1 cellular context compared by ENCODE assay signal in genomic region chr20:47150403-47151152, GRCh38.
TF ChIP-seq lines count a peak whose summit lies in the region.

No MANE protein-coding gene starts in this region.

TF ChIP-seq in HepG2, 621 proteins besides CTCF, POLR2A, EP300 and RAD21 (continued from another document and continues in another):
- TF ChIP-seq, protein P1, sequence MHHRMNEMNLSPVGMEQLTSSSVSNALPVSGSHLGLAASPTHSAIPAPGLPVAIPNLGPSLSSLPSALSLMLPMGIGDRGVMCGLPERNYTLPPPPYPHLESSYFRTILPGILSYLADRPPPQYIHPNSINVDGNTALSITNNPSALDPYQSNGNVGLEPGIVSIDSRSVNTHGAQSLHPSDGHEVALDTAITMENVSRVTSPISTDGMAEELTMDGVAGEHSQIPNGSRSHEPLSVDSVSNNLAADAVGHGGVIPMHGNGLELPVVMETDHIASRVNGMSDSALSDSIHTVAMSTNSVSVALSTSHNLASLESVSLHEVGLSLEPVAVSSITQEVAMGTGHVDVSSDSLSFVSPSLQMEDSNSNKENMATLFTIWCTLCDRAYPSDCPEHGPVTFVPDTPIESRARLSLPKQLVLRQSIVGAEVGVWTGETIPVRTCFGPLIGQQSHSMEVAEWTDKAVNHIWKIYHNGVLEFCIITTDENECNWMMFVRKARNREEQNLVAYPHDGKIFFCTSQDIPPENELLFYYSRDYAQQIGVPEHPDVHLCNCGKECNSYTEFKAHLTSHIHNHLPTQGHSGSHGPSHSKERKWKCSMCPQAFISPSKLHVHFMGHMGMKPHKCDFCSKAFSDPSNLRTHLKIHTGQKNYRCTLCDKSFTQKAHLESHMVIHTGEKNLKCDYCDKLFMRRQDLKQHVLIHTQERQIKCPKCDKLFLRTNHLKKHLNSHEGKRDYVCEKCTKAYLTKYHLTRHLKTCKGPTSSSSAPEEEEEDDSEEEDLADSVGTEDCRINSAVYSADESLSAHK (CRISPR knock-in tag; IDR thresholded peaks at IDR 0.05; ENCODE audit: borderline replicate concordance) = no peak; the same call in 1 of the 2 replicates
- TF ChIP-seq ATF6 (CRISPR knock-in tag; conservative IDR thresholded peaks at IDR 0.05) = no peak
- 0 out of 2 replicates have a peak, but pooled peaks have one; percentile 25 for TF ChIP-seq ZMYM3 (CRISPR knock-in tag; IDR thresholded peaks at IDR 0.05)
- no peak for TF ChIP-seq ZNF547 (CRISPR knock-in tag; IDR thresholded peaks at IDR 0.05)
- peak; percentile 66; the same call in 1 of the 2 replicates for TF ChIP-seq ZBTB25 (CRISPR knock-in tag; IDR thresholded peaks at IDR 0.05)
- TF ChIP-seq BCL6 (CRISPR knock-in tag; IDR thresholded peaks at IDR 0.05) = peak; percentile 20; the same call in 1 of the 2 replicates
- TF ChIP-seq RBFOX2 (IDR thresholded peaks at IDR 0.05; ENCODE audit: low read depth, low read length) = no peak
- TF ChIP-seq ZBTB14 (CRISPR knock-in tag; IDR thresholded peaks at IDR 0.05) = no peak
- 0 out of 2 replicates have a peak, but pooled peaks have one; percentile 51 for TF ChIP-seq NR2C2 (CRISPR knock-in tag; IDR thresholded peaks at IDR 0.05; ENCODE audit: borderline replicate concordance)
- TF ChIP-seq FOSL2 (CRISPR knock-in tag; IDR thresholded peaks at IDR 0.05) = peak; percentile 66
- no peak for TF ChIP-seq ZFP36L2 (CRISPR knock-in tag; IDR thresholded peaks at IDR 0.05)
- peak; percentile 29; the same call in 1 of the 2 replicates for TF ChIP-seq ZNF788 (CRISPR knock-in tag; IDR thresholded peaks at IDR 0.05; ENCODE audit: borderline replicate concordance)
- peak; percentile 84 for TF ChIP-seq SUZ12 (IDR thresholded peaks at IDR 0.05; ENCODE audit: low read depth, low read length)
- TF ChIP-seq MTF2 (CRISPR knock-in tag; IDR thresholded peaks at IDR 0.05; ENCODE audit: borderline replicate concordance) = no peak
- TF ChIP-seq ZNF691 (CRISPR knock-in tag; IDR thresholded peaks at IDR 0.05; ENCODE audit: borderline replicate concordance, low read depth) = peak; percentile 74; the same call in 1 of the 2 replicates
- TF ChIP-seq TOE1 (CRISPR knock-in tag; IDR thresholded peaks at IDR 0.05) = 0 out of 2 replicates have a peak, but pooled peaks have one; percentile 28
- peak; percentile 99 for TF ChIP-seq ZBTB33 (CRISPR knock-in tag; IDR thresholded peaks at IDR 0.05)
- TF ChIP-seq SP1 (IDR thresholded peaks at IDR 0.05) = no peak
- peak; percentile 92 for TF ChIP-seq SP1 (CRISPR knock-in tag; IDR thresholded peaks at IDR 0.05)
- TF ChIP-seq, protein P2, sequence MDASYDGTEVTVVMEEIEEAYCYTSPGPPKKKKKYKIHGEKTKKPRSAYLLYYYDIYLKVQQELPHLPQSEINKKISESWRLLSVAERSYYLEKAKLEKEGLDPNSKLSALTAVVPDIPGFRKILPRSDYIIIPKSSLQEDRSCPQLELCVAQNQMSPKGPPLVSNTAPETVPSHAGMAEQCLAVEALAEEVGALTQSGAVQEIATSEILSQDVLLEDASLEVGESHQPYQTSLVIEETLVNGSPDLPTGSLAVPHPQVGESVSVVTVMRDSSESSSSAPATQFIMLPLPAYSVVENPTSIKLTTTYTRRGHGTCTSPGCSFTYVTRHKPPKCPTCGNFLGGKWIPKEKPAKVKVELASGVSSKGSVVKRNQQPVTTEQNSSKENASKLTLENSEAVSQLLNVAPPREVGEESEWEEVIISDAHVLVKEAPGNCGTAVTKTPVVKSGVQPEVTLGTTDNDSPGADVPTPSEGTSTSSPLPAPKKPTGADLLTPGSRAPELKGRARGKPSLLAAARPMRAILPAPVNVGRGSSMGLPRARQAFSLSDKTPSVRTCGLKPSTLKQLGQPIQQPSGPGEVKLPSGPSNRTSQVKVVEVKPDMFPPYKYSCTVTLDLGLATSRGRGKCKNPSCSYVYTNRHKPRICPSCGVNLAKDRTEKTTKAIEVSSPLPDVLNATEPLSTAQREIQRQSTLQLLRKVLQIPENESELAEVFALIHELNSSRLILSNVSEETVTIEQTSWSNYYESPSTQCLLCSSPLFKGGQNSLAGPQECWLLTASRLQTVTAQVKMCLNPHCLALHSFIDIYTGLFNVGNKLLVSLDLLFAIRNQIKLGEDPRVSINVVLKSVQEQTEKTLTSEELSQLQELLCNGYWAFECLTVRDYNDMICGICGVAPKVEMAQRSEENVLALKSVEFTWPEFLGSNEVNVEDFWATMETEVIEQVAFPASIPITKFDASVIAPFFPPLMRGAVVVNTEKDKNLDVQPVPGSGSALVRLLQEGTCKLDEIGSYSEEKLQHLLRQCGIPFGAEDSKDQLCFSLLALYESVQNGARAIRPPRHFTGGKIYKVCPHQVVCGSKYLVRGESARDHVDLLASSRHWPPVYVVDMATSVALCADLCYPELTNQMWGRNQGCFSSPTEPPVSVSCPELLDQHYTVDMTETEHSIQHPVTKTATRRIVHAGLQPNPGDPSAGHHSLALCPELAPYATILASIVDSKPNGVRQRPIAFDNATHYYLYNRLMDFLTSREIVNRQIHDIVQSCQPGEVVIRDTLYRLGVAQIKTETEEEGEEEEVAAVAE (CRISPR knock-in tag; IDR thresholded peaks at IDR 0.05; ENCODE audit: borderline replicate concordance) = peak; percentile 67; the same call in 1 of the 2 replicates
- TF ChIP-seq HCFC1 (IDR thresholded peaks at IDR 0.05; ENCODE audit: low read depth, low read length) = peak; percentile 92
- no peak for TF ChIP-seq NR3C1 (CRISPR knock-in tag; IDR thresholded peaks at IDR 0.05)
- no peak for TF ChIP-seq PTBP1 (IDR thresholded peaks at IDR 0.05; ENCODE audit: low read depth, low read length, poor library complexity, severe bottlenecking)
- 0 out of 2 replicates have a peak, but pooled peaks have one; percentile 43 for TF ChIP-seq ZIK1 (CRISPR knock-in tag; IDR thresholded peaks at IDR 0.05; ENCODE audit: borderline replicate concordance, low read depth)
- TF ChIP-seq ZBTB20 (CRISPR knock-in tag; IDR thresholded peaks at IDR 0.05; ENCODE audit: borderline replicate concordance, low read depth) = no peak
- peak; percentile 65; the same call in 1 of the 2 replicates for TF ChIP-seq GATAD1 (CRISPR knock-in tag; IDR thresholded peaks at IDR 0.05)
- peak; percentile 57; the same call in 1 of the 2 replicates for TF ChIP-seq TSC22D2 (CRISPR knock-in tag; IDR thresholded peaks at IDR 0.05; ENCODE audit: borderline replicate concordance)
- TF ChIP-seq PATZ1 (CRISPR knock-in tag; IDR thresholded peaks at IDR 0.05) = peak; percentile 43; the same call in 1 of the 2 replicates
- TF ChIP-seq, protein P3, sequence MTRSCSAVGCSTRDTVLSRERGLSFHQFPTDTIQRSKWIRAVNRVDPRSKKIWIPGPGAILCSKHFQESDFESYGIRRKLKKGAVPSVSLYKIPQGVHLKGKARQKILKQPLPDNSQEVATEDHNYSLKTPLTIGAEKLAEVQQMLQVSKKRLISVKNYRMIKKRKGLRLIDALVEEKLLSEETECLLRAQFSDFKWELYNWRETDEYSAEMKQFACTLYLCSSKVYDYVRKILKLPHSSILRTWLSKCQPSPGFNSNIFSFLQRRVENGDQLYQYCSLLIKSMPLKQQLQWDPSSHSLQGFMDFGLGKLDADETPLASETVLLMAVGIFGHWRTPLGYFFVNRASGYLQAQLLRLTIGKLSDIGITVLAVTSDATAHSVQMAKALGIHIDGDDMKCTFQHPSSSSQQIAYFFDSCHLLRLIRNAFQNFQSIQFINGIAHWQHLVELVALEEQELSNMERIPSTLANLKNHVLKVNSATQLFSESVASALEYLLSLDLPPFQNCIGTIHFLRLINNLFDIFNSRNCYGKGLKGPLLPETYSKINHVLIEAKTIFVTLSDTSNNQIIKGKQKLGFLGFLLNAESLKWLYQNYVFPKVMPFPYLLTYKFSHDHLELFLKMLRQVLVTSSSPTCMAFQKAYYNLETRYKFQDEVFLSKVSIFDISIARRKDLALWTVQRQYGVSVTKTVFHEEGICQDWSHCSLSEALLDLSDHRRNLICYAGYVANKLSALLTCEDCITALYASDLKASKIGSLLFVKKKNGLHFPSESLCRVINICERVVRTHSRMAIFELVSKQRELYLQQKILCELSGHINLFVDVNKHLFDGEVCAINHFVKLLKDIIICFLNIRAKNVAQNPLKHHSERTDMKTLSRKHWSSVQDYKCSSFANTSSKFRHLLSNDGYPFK (CRISPR knock-in tag; IDR thresholded peaks at IDR 0.05; ENCODE audit: borderline replicate concordance) = peak; percentile 50; the same call in 1 of the 2 replicates
- no peak for TF ChIP-seq ZNF605 (CRISPR knock-in tag; IDR thresholded peaks at IDR 0.05)
- TF ChIP-seq ZNF747 (CRISPR knock-in tag; IDR thresholded peaks at IDR 0.05; ENCODE audit: borderline replicate concordance) = no peak
- no peak for TF ChIP-seq ZNF737 (CRISPR knock-in tag; IDR thresholded peaks at IDR 0.05; ENCODE audit: borderline replicate concordance)
- TF ChIP-seq PPARG (CRISPR knock-in tag; conservative IDR thresholded peaks at IDR 0.05) = 0 out of 2 replicates have a peak, but pooled peaks have one; percentile 11
- TF ChIP-seq NCOA5 (CRISPR knock-in tag; IDR thresholded peaks at IDR 0.05) = no peak
- TF ChIP-seq ZNF343 (CRISPR knock-in tag; IDR thresholded peaks at IDR 0.05) = 0 out of 2 replicates have a peak, but pooled peaks have one; percentile 48
